24 cellular contexts compared by ENCODE assay signal in genomic region chr9:124322618-124323432, GRCh38.
DNase-seq lines count a peak whose midpoint lies in the region; ATAC-seq, FAIRE-seq and TF ChIP-seq lines count a peak whose summit lies in the region.
"Had no signal": no experiment of that assay in that cellular context is flagged by ENCODE, and none has a peak within 500 bp of the region (broad histone marks: within the 10 kb centered on the region; RNA-seq: fewer than 3 reads in every experiment).

No MANE protein-coding gene starts in this region.

- no peak overlapping the region for H3K9ac ChIP-seq in HepG2 (ENCODE audit: insufficient read depth, low read depth, low read length)

- ATAC-seq in HepG2: no peak
- ATAC-seq in right lobe of liver: no peak
- ATAC-seq in effector memory CD8-positive, alpha-beta T cell (replicated peaks): no peak
- ATAC-seq in HG02571 (IDR thresholded peaks at IDR 0.05; ENCODE audit: unreplicated experiment): no peak
- no peak for ATAC-seq in GM21825 (IDR thresholded peaks at IDR 0.05; ENCODE audit: unreplicated experiment)
- ATAC-seq in HG02610 (IDR thresholded peaks at IDR 0.05; ENCODE audit: unreplicated experiment): no peak
- ATAC-seq: activated CD4-positive, alpha-beta T cell treated with anti-CD3 and anti-CD28 coated beads for 36 hours; activated naive CD4-positive, alpha-beta T cell treated with anti-CD3 and anti-CD28 coated beads, Interleukin-2, amount 50 U/mL, for 72 hours; T-cell had no signal

- peaks cover 44 to 63% of the 10 kb centered on the region in 2 experiments for H3K36me3 ChIP-seq in HepG2 (replicated peaks in 1 of 2; ENCODE audit: control insufficient read depth in 1 of 2, insufficient read depth in 2 of 2, low read length in 2 of 2)
- peaks cover 3 to 41% (median 15%) of the 10 kb centered on the region in 4 donors for H3K36me3 ChIP-seq in right lobe of liver
- peaks cover 2% of the 10 kb centered on the region; the same call in 1 of the 2 replicates for H3K36me3 ChIP-seq in SJCRH30

- CTCF ChIA-PET in HepG2 (lab: Yijun Ruan, JAX; ENCODE audit: low intra/inter-chr PET ratio, low total read pairs): no interaction called here
- CTCF ChIA-PET in activated CD4-positive, alpha-beta memory T cell treated with anti-CD3 and anti-CD28 coated beads for 36 hours (lab: Charles Lee): interaction anchor here (7.6 kb wide), 1 partner anchor 195 kb away, joined by 63 read pairs; no protein-coding TSS in a partner anchor

- H3K27me3 ChIP-seq in HepG2 (ENCODE audit: control insufficient read depth in 1 of 2, insufficient read depth in 2 of 2, low read length in 2 of 2) (no peaks in the 10 kb centered on the region), right lobe of liver (no peaks in the 10 kb centered on the region), SJCRH30 (no peaks in the 10 kb centered on the region)
- H3K27me3 ChIP-seq: heart right ventricle, sigmoid colon had no signal

- POLR2A ChIA-PET in HepG2 (lab: Yijun Ruan, JAX): no interaction called here
- POLR2A ChIA-PET in activated CD4-positive, alpha-beta memory T cell treated with anti-CD3 and anti-CD28 coated beads for 36 hours (lab: Charles Lee): no interaction called here

- H3K36me3 Mint-ChIP-seq in effector memory CD8-positive, alpha-beta T cell (ENCODE audit: insufficient read depth): peaks cover 5% of the 10 kb centered on the region
- H3K36me3 Mint-ChIP-seq in activated CD4-positive, alpha-beta memory T cell treated with anti-CD3 and anti-CD28 coated beads for 36 hours: no peaks in the 10 kb centered on the region
- H3K36me3 Mint-ChIP-seq: activated naive CD4-positive, alpha-beta T cell treated with anti-CD3 and anti-CD28 coated beads, Interleukin-2, amount 50 U/mL, for 72 hours had no signal

- no peak for FAIRE-seq in HepG2 (lab: Jason Lieb, UNC)
- FAIRE-seq: A204.1 had no signal

- H3K79me2 ChIP-seq in HepG2 (ENCODE audit: insufficient read depth, low read length): no peaks in the 10 kb centered on the region

- no peak for TF ChIP-seq RAD21 in HepG2 (CRISPR knock-in tag; IDR thresholded peaks at IDR 0.05)

- H3K27ac Mint-ChIP-seq in effector memory CD8-positive, alpha-beta T cell: peak overlapping the region; percentile 46 to 75
- no peak overlapping the region for H3K27ac Mint-ChIP-seq in activated CD4-positive, alpha-beta memory T cell treated with anti-CD3 and anti-CD28 coated beads for 36 hours
- H3K27ac Mint-ChIP-seq: activated CD4-positive, alpha-beta T cell treated with anti-CD3 and anti-CD28 coated beads for 36 hours; activated naive CD4-positive, alpha-beta T cell treated with anti-CD3 and anti-CD28 coated beads, Interleukin-2, amount 50 U/mL, for 72 hours; T-cell had no signal

- TF ChIP-seq POLR2A in HepG2 (IDR thresholded peaks at IDR 0.05; ENCODE audit: insufficient read depth in 1 of 2, low read depth in 2 of 2, low read length in 2 of 2) (0 out of 4 replicates have a peak, but pooled peaks of 1 of the 2 experiments have one; percentile 14), right lobe of liver (IDR thresholded peaks at IDR 0.05) (no peak)

- intact Hi-C loops in HepG2 (cut with micrococcal nuclease; ENCODE audit: unreplicated experiment): no loop called here
- intact Hi-C loops in right lobe of liver (cut with DNase I): loop anchor here in 1 of 2 donors (10.0 kb wide), 1 partner anchor 188 kb away; no protein-coding TSS in a partner anchor
- intact Hi-C loops in activated CD4-positive, alpha-beta memory T cell treated with anti-CD3 and anti-CD28 coated beads for 36 hours (cut with micrococcal nuclease): no loop called here

- no peaks in the 10 kb centered on the region for H3K9me3 Mint-ChIP-seq in effector memory CD8-positive, alpha-beta T cell
- H3K9me3 Mint-ChIP-seq in activated CD4-positive, alpha-beta memory T cell treated with anti-CD3 and anti-CD28 coated beads for 36 hours: no peaks in the 10 kb centered on the region
- H3K9me3 Mint-ChIP-seq: activated naive CD4-positive, alpha-beta T cell treated with anti-CD3 and anti-CD28 coated beads, Interleukin-2, amount 50 U/mL, for 72 hours; CD4-positive, alpha-beta memory T cell; T-cell had no signal

- no peaks in the 10 kb centered on the region for H3K9me3 ChIP-seq in HepG2 (ENCODE audit: low read length)
- no peaks in the 10 kb centered on the region for H3K9me3 ChIP-seq in right lobe of liver
- H3K9me3 ChIP-seq in SJCRH30 (replicated peaks): no peaks in the 10 kb centered on the region
- H3K9me3 ChIP-seq: heart right ventricle, sigmoid colon had no signal

- peaks cover 5% of the 10 kb centered on the region; the same call in 1 of the 2 replicates for H4K20me1 ChIP-seq in HepG2 (ENCODE audit: insufficient read depth, low read length)

- WGBS in HepG2 (ENCODE audit: low lambda C conversion rate): 98% methylated on average over 16 of the region's 18 CpGs
- WGBS in right lobe of liver (ENCODE audit: insufficient coverage, low coverage, low lambda C conversion rate, missing lambda C conversion rate): 89% methylated on average over 9 of the region's 18 CpGs

- no peak overlapping the region for H3K4me2 ChIP-seq in HepG2 (ENCODE audit: low read depth, low read length)
- H3K4me2 ChIP-seq: PC-9 had no signal

- no peak overlapping the region for H3K27ac ChIP-seq in HepG2 (ENCODE audit: extremely low read length, insufficient read depth, low read length)
- H3K27ac ChIP-seq in right lobe of liver: no peak overlapping the region
- peak overlapping the region; percentile 18; the same call in 1 of the 2 replicates for H3K27ac ChIP-seq in SJCRH30
- H3K27ac ChIP-seq: heart right ventricle, PC-9, sigmoid colon had no signal

- no peaks in the 10 kb centered on the region for H3K27me3 Mint-ChIP-seq in effector memory CD8-positive, alpha-beta T cell
- no peaks in the 10 kb centered on the region for H3K27me3 Mint-ChIP-seq in activated CD4-positive, alpha-beta memory T cell treated with anti-CD3 and anti-CD28 coated beads for 36 hours
- H3K27me3 Mint-ChIP-seq: activated CD4-positive, alpha-beta T cell treated with anti-CD3 and anti-CD28 coated beads for 36 hours; CD4-positive, alpha-beta memory T cell; T-cell had no signal

- no peak for TF ChIP-seq EP300 in HepG2 (IDR thresholded peaks at IDR 0.05; ENCODE audit: low read depth in 2 of 2, low read length in 2 of 2)
- no peak for TF ChIP-seq EP300 in HepG2 (CRISPR knock-in tag; IDR thresholded peaks at IDR 0.05; ENCODE audit: borderline replicate concordance)

- no peak for DNase-seq in HepG2 (ENCODE audit: low spot score)
- DNase-seq in right lobe of liver: no peak
- peak; percentile 51 to 77 for DNase-seq in SJCRH30
- no peak for DNase-seq in effector memory CD8-positive, alpha-beta T cell
- DNase-seq in activated CD4-positive, alpha-beta memory T cell treated with anti-CD3 and anti-CD28 coated beads for 36 hours: no peak
- DNase-seq: activated CD4-positive, alpha-beta T cell treated with anti-CD3 and anti-CD28 coated beads for 36 hours; CD4-positive, alpha-beta memory T cell; EL; GOT3; heart right ventricle; islet precursor cell; mesendoderm; NCI-H1436; NCI-H446 treated with DMSO at 0.1 percent for 48 hours; PC-9; sigmoid colon; stimulated activated CD4-positive, alpha-beta T cell treated with anti-CD3 and anti-CD28 coated beads, Interleukin-4, amount 100 ng/mL, for 4 hours; T-cell; trophoblast cell had no signal

- H3K4me1 ChIP-seq in HepG2 (ENCODE audit: insufficient read depth, low read length) (no peaks in the 10 kb centered on the region), right lobe of liver (no peaks in the 10 kb centered on the region), SJCRH30 (peaks cover 14% of the 10 kb centered on the region)

- in situ Hi-C loops in HepG2 (cut with HindIII; ENCODE audit: extremely low pct_ligation_motif_present, low pct_unique_long_range_greater_than_20kb): loop anchor here (5.0 kb wide), 1 partner anchor 196 kb away; no protein-coding TSS in a partner anchor

- TF ChIP-seq CTCF in HepG2 (CRISPR knock-in tag; IDR thresholded peaks at IDR 0.05) (no peak), right lobe of liver (IDR thresholded peaks at IDR 0.05) (no peak)

- no peak overlapping the region for H2AFZ ChIP-seq in HepG2 (ENCODE audit: low read length)
- H2AFZ ChIP-seq: PC-9 had no signal

- no TSS peak for BruUV-seq in HepG2 (replicated peaks; lab: Mats Ljungman, UMichigan)

- peaks cover 3 to 4% of the 10 kb centered on the region in 2 donors for H3K4me1 Mint-ChIP-seq in effector memory CD8-positive, alpha-beta T cell (ENCODE audit: low read depth in 2 of 2)
- H3K4me1 Mint-ChIP-seq in activated CD4-positive, alpha-beta memory T cell treated with anti-CD3 and anti-CD28 coated beads for 36 hours (ENCODE audit: low read depth): peaks cover 4% of the 10 kb centered on the region
- H3K4me1 Mint-ChIP-seq: activated CD4-positive, alpha-beta T cell treated with anti-CD3 and anti-CD28 coated beads for 36 hours had no signal

- no peak overlapping the region for H3K4me3 ChIP-seq in HepG2 (replicated peaks in 1 of 3; ENCODE audit: insufficient read depth in 1 of 3, low read depth in 2 of 3, low read length in 3 of 3)
- no peak overlapping the region for H3K4me3 ChIP-seq in right lobe of liver
- no peak overlapping the region for H3K4me3 ChIP-seq in SJCRH30
- H3K4me3 ChIP-seq: heart right ventricle, PC-9, sigmoid colon had no signal

- H3K4me3 Mint-ChIP-seq in effector memory CD8-positive, alpha-beta T cell: no peak overlapping the region
- H3K4me3 Mint-ChIP-seq in activated CD4-positive, alpha-beta memory T cell treated with anti-CD3 and anti-CD28 coated beads for 36 hours: no peak overlapping the region
- H3K4me3 Mint-ChIP-seq: activated CD4-positive, alpha-beta T cell treated with anti-CD3 and anti-CD28 coated beads for 36 hours; CD4-positive, alpha-beta memory T cell; T-cell had no signal

TF ChIP-seq in HepG2, 621 proteins besides CTCF, POLR2A, EP300 and RAD21 (continues in another document):
- peak; percentile 68 for TF ChIP-seq RBM22 (optimal IDR thresholded peaks at IDR 0.05; ENCODE audit: low read length)

Comparison
In these comparisons a context has a peak if more than half of its experiments do, and no peak if none do; other contexts are left out.
1. DNase-seq: peak in SJCRH30 (2 of 2); none in HepG2 (single experiment), right lobe of liver (0 of 3), effector memory CD8-positive, alpha-beta T cell (0 of 3) and activated CD4-positive, alpha-beta memory T cell treated with anti-CD3 and anti-CD28 coated beads for 36 hours (single experiment).